In the genomic region with DNA sequence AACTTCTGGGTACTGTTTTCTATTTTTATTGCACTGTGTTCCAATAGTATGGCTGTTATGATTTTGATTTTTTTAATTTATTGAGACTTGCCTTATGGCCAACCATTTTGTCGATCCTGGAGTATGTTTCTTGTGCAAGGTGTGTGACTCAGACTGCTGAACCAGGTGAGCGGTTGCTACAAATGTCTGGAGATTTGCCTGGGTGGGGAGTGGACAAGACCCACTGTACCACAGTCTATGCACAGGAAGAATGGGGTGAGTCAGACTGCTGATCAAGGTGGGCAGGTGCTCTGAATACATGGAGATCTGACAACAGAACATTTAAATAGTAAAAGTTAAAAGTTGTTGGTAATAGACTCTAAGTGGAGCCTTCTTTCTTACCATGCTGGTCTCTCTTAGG, we compare ENCODE assay signal across 22 cellular contexts.
DNase-seq lines count a peak whose midpoint lies in the region; FAIRE-seq and TF ChIP-seq lines count a peak whose summit lies in the region.
"Had no signal": no experiment of that assay in that cellular context is flagged by ENCODE, and none has a peak within 500 bp of the region (broad histone marks: within the 10 kb centered on the region; RNA-seq: fewer than 3 reads in every experiment).

No MANE protein-coding gene starts in this region.

- peak overlapping the region; percentile 35 for H3K27ac Mint-ChIP-seq in astrocyte (ENCODE audit: unreplicated experiment)
- H3K27ac Mint-ChIP-seq: B cell; CD4-positive, CD25-positive, alpha-beta regulatory T cell; CD8-positive, alpha-beta T cell had no signal

- no peaks in the 10 kb centered on the region for H3K27me3 Mint-ChIP-seq in astrocyte (ENCODE audit: low read depth, unreplicated experiment)
- H3K27me3 Mint-ChIP-seq: CD4-positive, CD25-positive, alpha-beta regulatory T cell had no signal

- no peak for FAIRE-seq in astrocyte (lab: Jason Lieb, UNC)
- FAIRE-seq: G401.6, GM12892, GM19239, H1 had no signal

- H2AFZ ChIP-seq in astrocyte (ENCODE audit: low read depth, low read length): no peak overlapping the region
- H2AFZ ChIP-seq in PC-9: no peak overlapping the region
- H2AFZ ChIP-seq: GM23248 had no signal

- no peaks in the 10 kb centered on the region for H4K20me1 ChIP-seq in astrocyte (ENCODE audit: insufficient read depth, low read length)
- H4K20me1 ChIP-seq in PC-9 (ENCODE audit: insufficient read depth): no peaks in the 10 kb centered on the region
- H4K20me1 ChIP-seq: BLaER1 had no signal

- no peak overlapping the region for H3K9ac ChIP-seq in astrocyte (ENCODE audit: low read length)
- H3K9ac ChIP-seq: BLaER1, GM23248 had no signal

- no peaks in the 10 kb centered on the region for H3K36me3 Mint-ChIP-seq in astrocyte (ENCODE audit: low read depth, unreplicated experiment)
- H3K36me3 Mint-ChIP-seq: CD4-positive, CD25-positive, alpha-beta regulatory T cell; CD8-positive, alpha-beta T cell had no signal

- intact Hi-C loops in PC-9 (cut with micrococcal nuclease; ENCODE audit: unreplicated experiment): no loop called here

- no peaks in the 10 kb centered on the region for H3K9me2 ChIP-seq in PC-9 (ENCODE audit: insufficient read depth)

- POLR2A ChIA-PET in RWPE1 (lab: Yijun Ruan, JAX; ENCODE audit: low non-redundant PET): no interaction called here
- POLR2A ChIA-PET in PC-9 (lab: Charles Lee; ENCODE audit: unreplicated experiment): no interaction called here

- H3K4me1 Mint-ChIP-seq in astrocyte (ENCODE audit: low read depth, unreplicated experiment): peaks cover 8% of the 10 kb centered on the region
- H3K4me1 Mint-ChIP-seq: CD4-positive, CD25-positive, alpha-beta regulatory T cell had no signal

- no TSS peak for BruUV-seq in PC-9 (replicated peaks; lab: Mats Ljungman, UMichigan)

- peak; percentile 13 for DNase-seq in RWPE1 (ENCODE audit: low spot score)
- no peak for DNase-seq in astrocyte (ENCODE audit: low read depth)
- DNase-seq in epithelial cell of esophagus (ENCODE audit: low read depth): peak; percentile 37
- DNase-seq in kidney tubule cell (ENCODE audit: low spot score): peak; percentile 61
- no peak for DNase-seq in HAP-1 (ENCODE audit: low spot score in 2 of 2)
- no peak for DNase-seq in PC-9
- no peak for DNase-seq in AG08396 (ENCODE audit: low spot score)
- no peak for DNase-seq in activated CD4-positive, alpha-beta T cell treated with anti-CD3 and anti-CD28 coated beads, Interleukin-2, amount 50 U/mL, for 4 hours
- DNase-seq: Caco-2; CD4-positive, CD25-positive, alpha-beta regulatory T cell; CD8-positive, alpha-beta T cell; DMS153; DND-41; GM23248; H7 had no signal

- H3K27me3 ChIP-seq in astrocyte (ENCODE audit: insufficient read depth, low read length) (no peaks in the 10 kb centered on the region), HAP-1 (ENCODE audit: low read depth) (no peaks in the 10 kb centered on the region), PC-9 (ENCODE audit: insufficient read depth, low read depth) (no peaks in the 10 kb centered on the region)
- H3K27me3 ChIP-seq: BLaER1 had no signal

- H3K79me2 ChIP-seq in astrocyte (ENCODE audit: insufficient read depth, low read length) (no peaks in the 10 kb centered on the region), PC-9 (ENCODE audit: low read depth) (no peaks in the 10 kb centered on the region)

- H3K4me3 Mint-ChIP-seq in astrocyte (ENCODE audit: unreplicated experiment): no peak overlapping the region
- H3K4me3 Mint-ChIP-seq: B cell; CD4-positive, CD25-positive, alpha-beta regulatory T cell; CD8-positive, alpha-beta T cell had no signal

- CTCF ChIA-PET in RWPE1 (lab: Yijun Ruan, JAX): no interaction called here
- CTCF ChIA-PET in PC-9 (lab: Charles Lee): no interaction called here

- no peaks in the 10 kb centered on the region for H3K4me1 ChIP-seq in astrocyte (ENCODE audit: insufficient read depth, low read length)
- H3K4me1 ChIP-seq in HAP-1: peaks cover 15% of the 10 kb centered on the region
- no peaks in the 10 kb centered on the region for H3K4me1 ChIP-seq in PC-9 (replicated peaks; ENCODE audit: insufficient read depth)
- H3K4me1 ChIP-seq: Caco-2 had no signal

- no peak for TF ChIP-seq CTCF in RWPE1 (conservative IDR thresholded peaks at IDR 0.05; ENCODE audit: low read depth)
- TF ChIP-seq CTCF in astrocyte (IDR thresholded peaks at IDR 0.05; ENCODE audit: insufficient read depth, low read depth, low read length): no peak
- no peak for TF ChIP-seq CTCF in epithelial cell of esophagus (IDR thresholded peaks at IDR 0.05; ENCODE audit: insufficient read depth, low read depth, low read length, missing control alignments)
- TF ChIP-seq CTCF in PC-9 (conservative IDR thresholded peaks at IDR 0.05): no peak

- H3K36me3 ChIP-seq in astrocyte (ENCODE audit: insufficient read depth, low read length) (no peaks in the 10 kb centered on the region), HAP-1 (replicated peaks) (no peaks in the 10 kb centered on the region), PC-9 (ENCODE audit: low read depth) (no peaks in the 10 kb centered on the region)
- H3K36me3 ChIP-seq: BLaER1 had no signal

- H3K9me3 ChIP-seq in astrocyte (ENCODE audit: insufficient read depth, low read depth, low read length): no peaks in the 10 kb centered on the region
- no peaks in the 10 kb centered on the region for H3K9me3 ChIP-seq in HAP-1
- H3K9me3 ChIP-seq in PC-9 (ENCODE audit: insufficient read depth, low read depth): no peaks in the 10 kb centered on the region
- H3K9me3 ChIP-seq: BLaER1, Caco-2 had no signal

- in situ Hi-C loops in HAP-1 (cut with MboI; ENCODE audit: low sequenced_read_pairs): no loop called here

- H3F3A ChIP-seq in PC-9 (ENCODE audit: insufficient read depth, low read depth): no peaks in the 10 kb centered on the region

- no peak overlapping the region for H3K4me3 ChIP-seq in astrocyte (ENCODE audit: insufficient read depth, low read depth, low read length)
- H3K4me3 ChIP-seq in epithelial cell of esophagus (ENCODE audit: low read length): no peak overlapping the region
- H3K4me3 ChIP-seq in HAP-1: no peak overlapping the region
- no peak overlapping the region for H3K4me3 ChIP-seq in PC-9
- H3K4me3 ChIP-seq: BLaER1, GM23248 had no signal

- H3K27ac ChIP-seq in RWPE1: no peak overlapping the region
- no peak overlapping the region for H3K27ac ChIP-seq in astrocyte (ENCODE audit: low read depth, low read length)
- H3K27ac ChIP-seq in PC-9: no peak overlapping the region
- H3K27ac ChIP-seq: BLaER1, C4-2B, GM23248 had no signal

- H3K9me3 Mint-ChIP-seq in astrocyte (ENCODE audit: unreplicated experiment): peaks cover 2% of the 10 kb centered on the region
- H3K9me3 Mint-ChIP-seq: CD8-positive, alpha-beta T cell had no signal

- no peak overlapping the region for H3K4me2 ChIP-seq in astrocyte (ENCODE audit: low read length)
- no peak overlapping the region for H3K4me2 ChIP-seq in PC-9
- H3K4me2 ChIP-seq: BLaER1 had no signal

Comparison
In these comparisons a context has a peak if more than half of its experiments do, and no peak if none do; other contexts are left out.
1. DNase-seq: peak in RWPE1 (single experiment), epithelial cell of esophagus (single experiment) and kidney tubule cell (single experiment); none in astrocyte (single experiment), HAP-1 (0 of 2), PC-9 (0 of 2), AG08396 (single experiment) and activated CD4-positive, alpha-beta T cell treated with anti-CD3 and anti-CD28 coated beads, Interleukin-2, amount 50 U/mL, for 4 hours (0 of 2).